21 cellular contexts compared by ENCODE assay signal in the genomic region with DNA sequence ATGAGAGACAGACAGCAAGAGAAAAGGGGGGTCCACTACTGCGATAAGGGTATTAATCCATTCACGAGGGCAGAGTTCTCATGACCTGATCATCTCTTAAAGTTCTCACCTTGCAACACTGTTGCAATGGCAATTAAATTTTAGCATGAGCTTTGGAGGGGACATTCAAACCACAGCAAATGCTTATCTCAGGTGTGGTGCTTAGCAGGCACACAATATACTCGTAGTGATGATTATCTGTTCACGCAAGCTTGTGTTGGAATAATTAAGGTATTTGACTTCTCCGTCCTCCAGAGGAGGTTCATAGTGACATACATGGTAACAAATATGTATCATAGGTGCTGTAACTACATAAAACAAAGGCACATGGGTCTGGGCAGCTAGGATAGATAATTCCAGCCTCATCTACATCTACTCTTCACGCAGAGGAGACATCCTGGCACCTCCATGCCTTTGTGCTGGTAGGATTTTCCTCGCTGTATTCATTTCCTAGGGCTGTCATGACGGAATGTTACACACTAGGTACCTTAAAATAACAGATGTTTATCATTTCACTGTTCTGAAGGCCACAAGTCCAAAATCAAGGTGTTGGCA.
"Had no signal": no experiment of that assay in that cellular context is flagged by ENCODE, and none has a peak within 500 bp of the region (broad histone marks: within the 10 kb centered on the region; RNA-seq: fewer than 3 reads in every experiment).

No MANE protein-coding gene starts in this region.

- H3K4me3 ChIP-seq: MG63, Peyer's patch, SJCRH30 had no signal

- DNase-seq: Karpas-422, KG1, MG63, NCI-H1092, NCI-H1105 treated with DMSO at 0.1 percent for 48 hours, NCI-H1417 treated with DMSO at 0.1 percent for 48 hours, NCI-H146, NCI-H1694 treated with DMSO at 0.1 percent for 48 hours, NCI-H1930, NCI-H2081 treated with DMSO at 0.1 percent for 48 hours, NCI-H2171, NCI-H226, NCI-H446, NCI-H510A, NCI-H524 treated with DMSO at 0.1 percent for 48 hours, NCI-H69, NCI-H774, PC-3, Peyer's patch, SHP77 treated with DMSO at 0.1 percent for 48 hours, SJCRH30 had no signal

- H3K27me3 ChIP-seq: Peyer's patch, SJCRH30 had no signal

- H3K9me3 ChIP-seq: MG63, Peyer's patch, SJCRH30 had no signal

- H3K4me1 ChIP-seq: Peyer's patch, SJCRH30 had no signal

- H3K27ac ChIP-seq: Peyer's patch, SJCRH30 had no signal

- H3K36me3 ChIP-seq: MG63, Peyer's patch, SJCRH30 had no signal
